ENCODE assay signal across 10 cellular contexts in genomic region chr12:22047495-22047894, GRCh38. TPM values are rescaled to one million over a fixed set of nuclear protein-coding genes. Genes with fewer than 3 reads are reported as not detected.
DNase-seq lines count a peak whose midpoint lies in the region; ATAC-seq and TF ChIP-seq lines count a peak whose summit lies in the region.
"Had no signal": no experiment of that assay in that cellular context is flagged by ENCODE, and none has a peak within 500 bp of the region (broad histone marks: within the 10 kb centered on the region; RNA-seq: fewer than 3 reads in every experiment).

No MANE protein-coding gene starts in this region.

- peak overlapping the region; percentile 89 to 91 for H3K4me3 Mint-ChIP-seq in effector memory CD8-positive, alpha-beta T cell

- no peak for ATAC-seq in effector memory CD8-positive, alpha-beta T cell (replicated peaks)
- no peak for ATAC-seq in HG03139 (IDR thresholded peaks at IDR 0.05; ENCODE audit: unreplicated experiment)

- H3K9me3 ChIP-seq in DOHH2 (ENCODE audit: control insufficient read depth, insufficient read depth, low read length) (no peaks in the 10 kb centered on the region), OCI-LY7 (ENCODE audit: low read length) (no peaks in the 10 kb centered on the region; the same call in 1 of the 2 replicates), neural cell (ENCODE audit: low read length) (no peaks in the 10 kb centered on the region), tibial artery (no peaks in the 10 kb centered on the region)
- H3K9me3 ChIP-seq: body of pancreas had no signal

- H3K27ac ChIP-seq in DOHH2 (ENCODE audit: low read depth, low read length), result no peak overlapping the region
- no peak overlapping the region for H3K27ac ChIP-seq in OCI-LY7 (ENCODE audit: low read depth, low read length, poor library complexity, severe bottlenecking)
- no peak overlapping the region for H3K27ac ChIP-seq in neural cell (ENCODE audit: low read length)
- H3K27ac ChIP-seq in tibial artery, result peak overlapping the region in 1 of 2 donors; percentile 94

- peak overlapping the region; percentile 93 for H3K4me3 ChIP-seq in DOHH2 (ENCODE audit: low read length)
- peak overlapping the region; percentile 98 for H3K4me3 ChIP-seq in OCI-LY7 (ENCODE audit: low read depth, low read length, poor library complexity, severe bottlenecking)
- H3K4me3 ChIP-seq in neural cell (ENCODE audit: low read length), result peak overlapping the region; percentile 97
- H3K4me3 ChIP-seq in tibial artery, result peak overlapping the region in 1 of 2 donors; percentile 99

- H3K4me1 Mint-ChIP-seq in effector memory CD8-positive, alpha-beta T cell (ENCODE audit: low read depth in 2 of 2), result peaks cover 21 to 38% of the 10 kb centered on the region in 2 donors

- H2AFZ ChIP-seq in OCI-LY7 (ENCODE audit: low read length) (no peak overlapping the region), neural cell (ENCODE audit: low read depth, low read length) (peak overlapping the region; percentile 95)

- TF ChIP-seq RAD21 in neural cell (conservative IDR thresholded peaks at IDR 0.05), result no peak

- H3K4me2 ChIP-seq in DOHH2 (ENCODE audit: low read length), result peak overlapping the region; percentile 71
- peak overlapping the region; percentile 69 for H3K4me2 ChIP-seq in OCI-LY7 (ENCODE audit: low read length)
- H3K4me2 ChIP-seq in neural cell (ENCODE audit: low read length), result peak overlapping the region; percentile 74

- peak overlapping the region; percentile 96 for H3K9ac ChIP-seq in neural cell (ENCODE audit: low read length)

- H3K27me3 Mint-ChIP-seq in effector memory CD8-positive, alpha-beta T cell, result no peaks in the 10 kb centered on the region

- no peak for TF ChIP-seq CTCF in DOHH2 (IDR thresholded peaks at IDR 0.05; ENCODE audit: low read depth, low read length, poor library complexity, severe bottlenecking)
- TF ChIP-seq CTCF in OCI-LY7 (conservative IDR thresholded peaks at IDR 0.05; ENCODE audit: low read length), result no peak
- TF ChIP-seq CTCF in neural cell (IDR thresholded peaks at IDR 0.05; ENCODE audit: poor library complexity, severe bottlenecking), result no peak
- TF ChIP-seq CTCF in tibial artery (IDR thresholded peaks at IDR 0.05), result no peak

- no peak for TF ChIP-seq EP300 in neural cell (conservative IDR thresholded peaks at IDR 0.05; ENCODE audit: poor library complexity, severe bottlenecking)

- no peaks in the 10 kb centered on the region for H3K9me2 ChIP-seq in DOHH2 (replicated peaks; ENCODE audit: control insufficient read depth, low read length)
- no peaks in the 10 kb centered on the region for H3K9me2 ChIP-seq in OCI-LY7 (ENCODE audit: insufficient read depth, low read length)
- no peaks in the 10 kb centered on the region for H3K9me2 ChIP-seq in neural cell (ENCODE audit: insufficient read depth, low read length)

- H3K4me1 ChIP-seq in DOHH2 (ENCODE audit: control insufficient read depth, low read length), result peaks cover 10% of the 10 kb centered on the region
- H3K4me1 ChIP-seq in OCI-LY7 (ENCODE audit: insufficient read depth, low read length, poor library complexity, severe bottlenecking), result peaks cover 4% of the 10 kb centered on the region
- peaks cover 0 to 41% (median 9%) of the 10 kb centered on the region in 4 donors for H3K4me1 ChIP-seq in tibial artery

- H3K36me3 Mint-ChIP-seq in effector memory CD8-positive, alpha-beta T cell (ENCODE audit: insufficient read depth), result no peaks in the 10 kb centered on the region

- DNase-seq in OCI-LY7 (ENCODE audit: low spot score) (no peak), tibial artery (no peak), NCI-H2196 (lab: John Stamatoyannopoulos, UW; ENCODE audit: unreplicated experiment) (no peak), T1000 (lab: John Stamatoyannopoulos, UW) (no peak)
- DNase-seq in effector memory CD8-positive, alpha-beta T cell, result no peak
- DNase-seq: body of pancreas, NCI-H187 treated with DMSO at 0.1 percent for 48 hours had no signal

- TSS peak; percentile 59 for BruUV-seq in OCI-LY7 (replicated peaks; lab: Mats Ljungman, UMichigan)

- H3K27me3 ChIP-seq in DOHH2 (ENCODE audit: control insufficient read depth, low read length) (no peaks in the 10 kb centered on the region), neural cell (ENCODE audit: insufficient read depth, low read depth, low read length) (no peaks in the 10 kb centered on the region), tibial artery (no peaks in the 10 kb centered on the region)
- H3K27me3 ChIP-seq: body of pancreas had no signal

- H3F3A ChIP-seq in DOHH2 (ENCODE audit: control insufficient read depth, insufficient read depth) (no peaks in the 10 kb centered on the region), neural cell (ENCODE audit: insufficient read depth, low read length, poor library complexity, severe bottlenecking) (no peaks in the 10 kb centered on the region)

- H3K27ac Mint-ChIP-seq in effector memory CD8-positive, alpha-beta T cell, result peak overlapping the region; percentile 79 to 88

- no peaks in the 10 kb centered on the region for H3K9me3 Mint-ChIP-seq in effector memory CD8-positive, alpha-beta T cell

- CTCF ChIA-PET in OCI-LY7 (lab: Charles Lee; ENCODE audit: unreplicated experiment), result interaction anchor here (2.1 kb wide), 1 partner anchor 9 kb away, joined by 6 read pairs; no protein-coding TSS in a partner anchor

- H3K79me2 ChIP-seq in DOHH2 (ENCODE audit: control insufficient read depth, low read length) (peaks cover 52% of the 10 kb centered on the region), OCI-LY7 (ENCODE audit: insufficient read depth, low read depth, low read length) (peaks cover 22% of the 10 kb centered on the region; the same call in 1 of the 2 replicates), neural cell (replicated peaks; ENCODE audit: insufficient read depth, low read length) (peaks cover 23% of the 10 kb centered on the region)

- no peaks in the 10 kb centered on the region for H4K20me1 ChIP-seq in DOHH2 (ENCODE audit: control insufficient read depth, insufficient read depth, low read depth, low read length)
- peaks cover 6% of the 10 kb centered on the region; the same call in 1 of the 2 replicates for H4K20me1 ChIP-seq in OCI-LY7 (ENCODE audit: insufficient read depth, low read length)
- no peaks in the 10 kb centered on the region for H4K20me1 ChIP-seq in neural cell (ENCODE audit: insufficient read depth)

- H3K36me3 ChIP-seq in DOHH2 (ENCODE audit: control insufficient read depth, low read length), result peaks cover 22% of the 10 kb centered on the region
- peaks cover 16% of the 10 kb centered on the region for H3K36me3 ChIP-seq in OCI-LY7 (ENCODE audit: insufficient read depth, low read length)
- H3K36me3 ChIP-seq in neural cell (ENCODE audit: insufficient read depth, low read length), result peaks cover 5% of the 10 kb centered on the region
- H3K36me3 ChIP-seq in tibial artery, result no peaks in the 10 kb centered on the region

- POLR2A ChIA-PET in OCI-LY7 (lab: Charles Lee), result interaction anchor here (0.9 to 2.0 kb wide), 8 partner anchors 8 to 410 kb away, joined by 3 to 10 read pairs (median 4); no protein-coding TSS in a partner anchor

- intact Hi-C loops in OCI-LY7 (cut with micrococcal nuclease; ENCODE audit: unreplicated experiment) (loop anchor here (5.0 to 10.0 kb wide), 2 partner anchors 497 to 580 kb away; partner anchors contain the start of genes C2CD5 and ETNK1), tibial artery (cut with DNase I; ENCODE audit: low total_unique reads) (no loop called here)

TF ChIP-seq in neural cell, 6 proteins besides CTCF, POLR2A, EP300 and RAD21:
- no peak for TF ChIP-seq TAF1 (IDR thresholded peaks at IDR 0.05; ENCODE audit: low read depth)
- TF ChIP-seq POLR2AphosphoS5 (IDR thresholded peaks at IDR 0.05), result no peak
- TF ChIP-seq EZH2 (IDR thresholded peaks at IDR 0.05; ENCODE audit: borderline replicate concordance, insufficient read depth, low read length, poor library complexity, severe bottlenecking), result no peak
- TF ChIP-seq, protein P1, sequence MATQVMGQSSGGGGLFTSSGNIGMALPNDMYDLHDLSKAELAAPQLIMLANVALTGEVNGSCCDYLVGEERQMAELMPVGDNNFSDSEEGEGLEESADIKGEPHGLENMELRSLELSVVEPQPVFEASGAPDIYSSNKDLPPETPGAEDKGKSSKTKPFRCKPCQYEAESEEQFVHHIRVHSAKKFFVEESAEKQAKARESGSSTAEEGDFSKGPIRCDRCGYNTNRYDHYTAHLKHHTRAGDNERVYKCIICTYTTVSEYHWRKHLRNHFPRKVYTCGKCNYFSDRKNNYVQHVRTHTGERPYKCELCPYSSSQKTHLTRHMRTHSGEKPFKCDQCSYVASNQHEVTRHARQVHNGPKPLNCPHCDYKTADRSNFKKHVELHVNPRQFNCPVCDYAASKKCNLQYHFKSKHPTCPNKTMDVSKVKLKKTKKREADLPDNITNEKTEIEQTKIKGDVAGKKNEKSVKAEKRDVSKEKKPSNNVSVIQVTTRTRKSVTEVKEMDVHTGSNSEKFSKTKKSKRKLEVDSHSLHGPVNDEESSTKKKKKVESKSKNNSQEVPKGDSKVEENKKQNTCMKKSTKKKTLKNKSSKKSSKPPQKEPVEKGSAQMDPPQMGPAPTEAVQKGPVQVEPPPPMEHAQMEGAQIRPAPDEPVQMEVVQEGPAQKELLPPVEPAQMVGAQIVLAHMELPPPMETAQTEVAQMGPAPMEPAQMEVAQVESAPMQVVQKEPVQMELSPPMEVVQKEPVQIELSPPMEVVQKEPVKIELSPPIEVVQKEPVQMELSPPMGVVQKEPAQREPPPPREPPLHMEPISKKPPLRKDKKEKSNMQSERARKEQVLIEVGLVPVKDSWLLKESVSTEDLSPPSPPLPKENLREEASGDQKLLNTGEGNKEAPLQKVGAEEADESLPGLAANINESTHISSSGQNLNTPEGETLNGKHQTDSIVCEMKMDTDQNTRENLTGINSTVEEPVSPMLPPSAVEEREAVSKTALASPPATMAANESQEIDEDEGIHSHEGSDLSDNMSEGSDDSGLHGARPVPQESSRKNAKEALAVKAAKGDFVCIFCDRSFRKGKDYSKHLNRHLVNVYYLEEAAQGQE (IDR thresholded peaks at IDR 0.05; ENCODE audit: borderline replicate concordance), result no peak
- no peak for TF ChIP-seq MXI1 (conservative IDR thresholded peaks at IDR 0.05; ENCODE audit: poor library complexity, severe bottlenecking)
- no peak for TF ChIP-seq SMC3 (conservative IDR thresholded peaks at IDR 0.05; ENCODE audit: poor library complexity)
TF ChIP-seq in neural cell: peak in this region for 0.

RNA-seq across cellular contexts. Expression of gene CMAS, which starts 1.5 kb away (rescaled TPM):
- 19.9 and 22.2 TPM in 2 replicates for total RNA-seq in OCI-LY7 (2014; rRNA removed; shearing (Covaris generic))
- 40.2 and 41.1 TPM in 2 replicates for total RNA-seq in OCI-LY7 (2022)
- polyA plus RNA-seq in neural cell, result 85.2 and 97.4 TPM in 2 replicates
- polyA minus RNA-seq in neural cell, result 46.5 and 57.6 TPM in 2 replicates
